ENCODE assay signal across 12 cellular contexts in the genomic region with DNA sequence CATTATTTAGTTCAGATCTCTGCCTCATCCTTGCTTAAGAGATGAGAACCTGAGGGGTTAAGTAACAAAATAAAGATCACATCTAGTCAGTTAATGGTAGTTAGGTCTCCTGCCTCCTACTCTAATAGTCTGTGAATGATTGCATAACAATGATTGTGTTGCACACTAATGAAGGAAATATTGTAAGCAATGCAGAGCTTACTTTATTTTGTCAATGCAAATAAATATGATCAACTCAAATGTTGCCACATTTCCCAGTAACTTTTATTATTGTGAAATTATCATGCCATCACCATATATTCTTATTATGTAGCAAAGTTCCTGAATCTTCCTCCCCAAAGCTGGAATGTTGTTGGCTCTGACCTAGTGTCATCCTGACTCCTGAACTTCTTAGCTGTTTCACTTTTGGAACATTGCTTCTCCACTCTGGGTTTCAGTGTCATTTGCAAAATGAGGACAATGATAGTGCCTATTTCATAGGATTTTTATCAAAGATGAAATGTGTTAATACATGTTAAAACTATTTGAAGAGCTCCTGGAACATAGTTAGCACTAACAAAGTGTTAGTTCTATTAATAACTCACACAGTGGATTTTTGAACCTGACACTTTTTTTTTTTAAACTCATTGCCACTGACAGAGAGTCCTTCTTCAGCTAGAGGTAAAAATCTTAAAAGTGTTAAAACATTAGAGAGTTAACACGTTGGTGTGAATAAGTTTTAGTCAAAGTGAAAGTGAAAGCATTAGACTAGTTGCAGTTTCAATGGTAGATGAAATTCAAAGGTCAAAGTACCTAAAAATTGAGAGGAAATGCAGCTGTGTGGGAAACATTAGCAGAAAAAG. TPM values are rescaled to one million over a fixed set of nuclear protein-coding genes. Genes with fewer than 3 reads are reported as not detected.
DNase-seq lines count a peak whose midpoint lies in the region; ATAC-seq and TF ChIP-seq lines count a peak whose summit lies in the region.
"Had no signal": no experiment of that assay in that cellular context is flagged by ENCODE, and none has a peak within 500 bp of the region (broad histone marks: within the 10 kb centered on the region; RNA-seq: fewer than 3 reads in every experiment).

No MANE protein-coding gene starts in this region.

- H3K4me1 Mint-ChIP-seq in activated CD8-positive, alpha-beta memory T cell treated with anti-CD3 and anti-CD28 coated beads, Interleukin-2, amount 10 ng/mL, durations not matched to agents 7 days and 5 days: peaks cover 15% of the 10 kb centered on the region
- H3K4me1 Mint-ChIP-seq in natural killer cell: peaks cover 12 to 24% of the 10 kb centered on the region in 2 donors
- H3K4me1 Mint-ChIP-seq: brain had no signal

- H3K27me3 Mint-ChIP-seq in activated CD8-positive, alpha-beta memory T cell treated with anti-CD3 and anti-CD28 coated beads, Interleukin-2, amount 10 ng/mL, durations not matched to agents 7 days and 5 days: no peaks in the 10 kb centered on the region
- H3K27me3 Mint-ChIP-seq in natural killer cell (ENCODE audit: low read depth in 2 of 2): no peaks in the 10 kb centered on the region
- H3K27me3 Mint-ChIP-seq: brain, naive B cell had no signal

- peak; percentile 83 for ATAC-seq in activated CD8-positive, alpha-beta memory T cell treated with anti-CD3 and anti-CD28 coated beads, Interleukin-2, amount 10 ng/mL, durations not matched to agents 7 days and 5 days
- ATAC-seq in HG02623 (IDR thresholded peaks at IDR 0.05; ENCODE audit: unreplicated experiment) (peak; percentile 96), natural killer cell (peak; percentile 90 to 94 (median 92))

- H3K4me3 Mint-ChIP-seq in activated CD8-positive, alpha-beta memory T cell treated with anti-CD3 and anti-CD28 coated beads, Interleukin-2, amount 10 ng/mL, durations not matched to agents 7 days and 5 days: no peak overlapping the region
- H3K4me3 Mint-ChIP-seq in natural killer cell: peak overlapping the region; percentile 82
- H3K4me3 Mint-ChIP-seq: brain had no signal

- intact Hi-C loops in natural killer cell (cut with micrococcal nuclease): no loop called here

- TF ChIP-seq CTCF in natural killer cell (IDR thresholded peaks at IDR 0.05): no peak

- CTCF ChIA-PET in activated CD8-positive, alpha-beta memory T cell treated with anti-CD3 and anti-CD28 coated beads, Interleukin-2, amount 10 ng/mL, durations not matched to agents 7 days and 5 days (lab: Charles Lee): interaction anchor here (0.7 to 1.6 kb wide), 3 partner anchors 12 to 112 kb away, joined by 3 to 4 read pairs (median 3); no protein-coding TSS in a partner anchor

- no peaks in the 10 kb centered on the region for H3K9me3 Mint-ChIP-seq in activated CD8-positive, alpha-beta memory T cell treated with anti-CD3 and anti-CD28 coated beads, Interleukin-2, amount 10 ng/mL, durations not matched to agents 7 days and 5 days (ENCODE audit: low read depth)
- H3K9me3 Mint-ChIP-seq in natural killer cell: no peaks in the 10 kb centered on the region
- H3K9me3 Mint-ChIP-seq: naive B cell had no signal

- H3K27ac Mint-ChIP-seq in activated CD8-positive, alpha-beta memory T cell treated with anti-CD3 and anti-CD28 coated beads, Interleukin-2, amount 10 ng/mL, durations not matched to agents 7 days and 5 days: peak overlapping the region; percentile 67
- peak overlapping the region; percentile 85 to 92 for H3K27ac Mint-ChIP-seq in natural killer cell
- H3K27ac Mint-ChIP-seq: brain had no signal

- H3K36me3 Mint-ChIP-seq in activated CD8-positive, alpha-beta memory T cell treated with anti-CD3 and anti-CD28 coated beads, Interleukin-2, amount 10 ng/mL, durations not matched to agents 7 days and 5 days: peaks cover 18% of the 10 kb centered on the region
- no peaks in the 10 kb centered on the region for H3K36me3 Mint-ChIP-seq in natural killer cell
- H3K36me3 Mint-ChIP-seq: brain, naive B cell had no signal

- DNase-seq in activated CD8-positive, alpha-beta memory T cell treated with anti-CD3 and anti-CD28 coated beads, Interleukin-2, amount 10 ng/mL, durations not matched to agents 7 days and 5 days: no peak
- no peak for DNase-seq in activated CD8-positive, alpha-beta memory T cell treated with anti-CD3 and anti-CD28 coated beads, Interleukin-2, amount 50 U/mL, for 48 hours
- DNase-seq in MV-4-11 (lab: John Stamatoyannopoulos, UW) (peak; percentile 50), natural killer cell (no peak), NCI-H2107 treated with DMSO at 0.1 percent for 48 hours (lab: John Stamatoyannopoulos, UW; ENCODE audit: unreplicated experiment) (no peak), GDM1 (lab: John Stamatoyannopoulos, UW) (no peak), NCI-H748 (lab: John Stamatoyannopoulos, UW; ENCODE audit: unreplicated experiment) (no peak)
- DNase-seq: naive B cell, NCI-H2029 had no signal

RNA-seq across cellular contexts. Expression of a gene that starts 17.2 kb away (rescaled TPM):
- total RNA-seq in activated CD8-positive, alpha-beta memory T cell treated with anti-CD3 and anti-CD28 coated beads, Interleukin-2, amount 10 ng/mL, durations not matched to agents 7 days and 5 days: not detected
- not detected for total RNA-seq in natural killer cell

RNA-seq across cellular contexts. Expression of a gene that starts 20.8 kb away (rescaled TPM):
- total RNA-seq in activated CD8-positive, alpha-beta memory T cell treated with anti-CD3 and anti-CD28 coated beads, Interleukin-2, amount 10 ng/mL, durations not matched to agents 7 days and 5 days: not detected
- total RNA-seq in natural killer cell: not detected
- total RNA-seq: tibial nerve had no signal
